ENCODE assay signal across 8 cellular contexts in genomic region chrX:44542567-44543325, GRCh38.
DNase-seq lines count a peak whose midpoint lies in the region; ATAC-seq and TF ChIP-seq lines count a peak whose summit lies in the region.

Gene FUNDC1, minus strand, starts transcription at chrX:44542859. Its CDS starts 27 bp downstream, at chrX:44542832.

- TF ChIP-seq CTCF in AG09309 (IDR thresholded peaks at IDR 0.05; ENCODE audit: control insufficient read depth, insufficient read depth, low read depth, low read length, missing control alignments) = peak; percentile 37

- in situ Hi-C loops in GM18951 (cut with MboI; ENCODE audit: low sequenced_read_pairs, unreplicated experiment) = no loop called here

- TF ChIP-seq POLR2A in GM18951 (IDR thresholded peaks at IDR 0.05; ENCODE audit: extremely low read depth, insufficient read depth, insufficient read length) = peak; percentile 65

- H3K4me3 ChIP-seq in AG09309 (ENCODE audit: control insufficient read depth, low read depth, low read length) = peak within 1 kb of the TSS; percentile 69

- ATAC-seq in HG03196 (IDR thresholded peaks at IDR 0.05; ENCODE audit: unreplicated experiment) = peak; percentile 97
- peak; percentile 95 for ATAC-seq in activated CD4-positive, CD25-positive, alpha-beta regulatory T cell treated with anti-CD3 and anti-CD28 coated beads, Interleukin-2, amount 50 U/mL, for 24 hours

- peak; percentile 68 for DNase-seq in AG09309 (ENCODE audit: low read depth)
- peak; percentile 89 for DNase-seq in NCI-H345 treated with DMSO at 0.1 percent for 48 hours (lab: John Stamatoyannopoulos, UW; ENCODE audit: unreplicated experiment)
- DNase-seq in cerebellar cortex (ENCODE audit: low spot score) = peak; percentile 93
- peak; percentile 97 for DNase-seq in islet precursor cell
- DNase-seq in stimulated activated CD4-positive, alpha-beta T cell treated with anti-CD3 and anti-CD28 coated beads, Interleukin-12 subunit alpha, Interleukin-12 subunit beta, amount 100 ng/mL, for 48 hours (ENCODE audit: low read depth in 2 of 3, low spot score in 1 of 3) = peak; percentile 81 to 92 (median 85)

Comparison
In these comparisons a context has a peak if more than half of its experiments do, and no peak if none do; other contexts are left out.
1. Peak in every context shown above with its lines: DNase-seq, ATAC-seq and H3K4me3 ChIP-seq.